ENCODE assay signal across 8 cellular contexts in the genomic region with DNA sequence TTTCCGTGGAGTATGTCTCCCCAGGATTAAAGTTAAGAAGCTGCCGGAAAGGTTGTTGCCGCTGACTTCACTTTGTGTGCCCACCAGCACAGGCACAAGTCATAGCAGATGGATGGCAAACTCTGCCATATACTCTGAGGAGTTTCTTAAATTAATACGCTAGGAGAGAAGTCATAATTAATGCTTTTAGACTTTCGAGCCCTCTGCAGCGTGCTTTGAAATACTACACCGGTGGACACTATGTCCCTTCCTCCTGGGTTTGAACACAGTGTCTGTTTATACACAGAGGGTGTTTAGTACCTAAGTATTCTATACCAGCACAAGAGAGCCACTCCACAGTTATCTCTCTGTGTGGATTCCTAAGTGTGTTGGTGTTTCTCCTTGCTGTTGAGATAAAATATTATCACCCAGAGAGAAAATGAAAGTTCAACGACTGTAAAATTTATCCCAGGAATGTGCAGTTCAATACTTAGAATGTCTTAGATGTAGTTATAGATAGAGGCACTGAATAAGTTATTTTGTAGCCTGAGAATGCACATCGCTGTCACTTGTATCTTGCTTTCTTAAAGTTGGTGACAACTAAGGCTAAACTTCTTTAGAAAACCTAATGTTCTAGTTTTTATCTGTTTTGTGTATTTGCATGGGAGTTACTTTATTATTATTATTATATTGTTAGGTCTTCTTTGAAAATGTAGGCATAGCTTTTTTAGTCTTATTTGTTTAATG. TPM values are rescaled to one million over a fixed set of nuclear protein-coding genes. Genes with fewer than 3 reads are reported as not detected.
A peak's percentile ranks its signal among the peaks of the same experiment; 100 is the strongest.
DNase-seq lines count a peak whose midpoint lies in the region; ATAC-seq and TF ChIP-seq lines count a peak whose summit lies in the region.

No MANE protein-coding gene starts in this region.

- peaks cover 52% of the 10 kb centered on the region for H3K4me1 ChIP-seq in CD8-positive, alpha-beta T cell (ENCODE audit: insufficient read depth, low read length)
- H3K4me1 ChIP-seq in spleen: peaks cover 54 to 80% (median 75%) of the 10 kb centered on the region in 6 donors

- no peak for TF ChIP-seq POLR2A in spleen (IDR thresholded peaks at IDR 0.05)

- WGBS in spleen, 5 donors: 0 to 2% (median 0%) methylated on average over 9 of the region's 9 CpGs

- H3K9me3 ChIP-seq in CD8-positive, alpha-beta T cell (ENCODE audit: low read length): no peaks in the 10 kb centered on the region
- H3K9me3 ChIP-seq in spleen: no peaks in the 10 kb centered on the region

- H3K36me3 ChIP-seq in CD8-positive, alpha-beta T cell (ENCODE audit: insufficient read depth, low read length): no peaks in the 10 kb centered on the region
- H3K36me3 ChIP-seq in spleen: no peaks in the 10 kb centered on the region

- ATAC-seq in CD8-positive, alpha-beta T cell: no peak
- ATAC-seq in activated naive CD8-positive, alpha-beta T cell treated with anti-CD3 and anti-CD28 coated beads, Interleukin-2, amount 10 ng/mL, durations not matched to agents 7 days and 5 days (ENCODE audit: low read depth): no peak
- ATAC-seq in GM21529 (IDR thresholded peaks at IDR 0.05; ENCODE audit: unreplicated experiment): no peak

- H3K4me3 Mint-ChIP-seq in CD8-positive, alpha-beta T cell: peak overlapping the region; percentile 96
- H3K4me3 Mint-ChIP-seq in activated naive CD8-positive, alpha-beta T cell treated with anti-CD3 and anti-CD28 coated beads, Interleukin-2, amount 10 ng/mL, durations not matched to agents 7 days and 5 days: peak overlapping the region; percentile 99

- H3K9me3 Mint-ChIP-seq in CD8-positive, alpha-beta T cell: no peaks in the 10 kb centered on the region
- no peaks in the 10 kb centered on the region for H3K9me3 Mint-ChIP-seq in activated naive CD8-positive, alpha-beta T cell treated with anti-CD3 and anti-CD28 coated beads, Interleukin-2, amount 10 ng/mL, durations not matched to agents 7 days and 5 days

- CTCF ChIA-PET in CD8-positive, alpha-beta T cell (lab: Charles Lee): interaction anchor here (1.1 to 1.6 kb wide), 6 partner anchors 13 to 174 kb away, joined by 3 to 7 read pairs (median 4); no protein-coding TSS in a partner anchor

- H3K27me3 ChIP-seq in CD8-positive, alpha-beta T cell (ENCODE audit: insufficient read depth, low read length): no peaks in the 10 kb centered on the region
- no peaks in the 10 kb centered on the region for H3K27me3 ChIP-seq in spleen (replicated peaks in 1 of 7)

- H3K36me3 Mint-ChIP-seq in CD8-positive, alpha-beta T cell: peaks cover 41% of the 10 kb centered on the region
- H3K36me3 Mint-ChIP-seq in activated naive CD8-positive, alpha-beta T cell treated with anti-CD3 and anti-CD28 coated beads, Interleukin-2, amount 10 ng/mL, durations not matched to agents 7 days and 5 days: peaks cover 43% of the 10 kb centered on the region

- peaks cover 61% of the 10 kb centered on the region for H3K4me1 Mint-ChIP-seq in CD8-positive, alpha-beta T cell (ENCODE audit: low read depth)
- peaks cover 56% of the 10 kb centered on the region for H3K4me1 Mint-ChIP-seq in activated naive CD8-positive, alpha-beta T cell treated with anti-CD3 and anti-CD28 coated beads, Interleukin-2, amount 10 ng/mL, durations not matched to agents 7 days and 5 days

- H3K27ac ChIP-seq in CD8-positive, alpha-beta T cell (ENCODE audit: low read depth, low read length): peak overlapping the region; percentile 96
- H3K27ac ChIP-seq in spleen: peak overlapping the region; percentile 98 to 100 (median 99)

- intact Hi-C loops in CD8-positive, alpha-beta T cell (cut with DNase I, micrococcal nuclease): loop anchor here (1.0 to 5.0 kb wide), 4 partner anchors 8 to 172 kb away; no protein-coding TSS in a partner anchor
- intact Hi-C loops in spleen (cut with DNase I; ENCODE audit: low total_unique reads): no loop called here

- TF ChIP-seq CTCF in CD8-positive, alpha-beta T cell (IDR thresholded peaks at IDR 0.05): no peak
- no peak for TF ChIP-seq CTCF in spleen (IDR thresholded peaks at IDR 0.05 in 8 of 11, conservative IDR thresholded peaks at IDR 0.05 in 3 of 11)

- peak overlapping the region; percentile 95 for H3K27ac Mint-ChIP-seq in CD8-positive, alpha-beta T cell
- peak overlapping the region; percentile 89 for H3K27ac Mint-ChIP-seq in activated naive CD8-positive, alpha-beta T cell treated with anti-CD3 and anti-CD28 coated beads, Interleukin-2, amount 10 ng/mL, durations not matched to agents 7 days and 5 days

- H3K27me3 Mint-ChIP-seq in CD8-positive, alpha-beta T cell (ENCODE audit: low read depth): no peaks in the 10 kb centered on the region
- H3K27me3 Mint-ChIP-seq in activated naive CD8-positive, alpha-beta T cell treated with anti-CD3 and anti-CD28 coated beads, Interleukin-2, amount 10 ng/mL, durations not matched to agents 7 days and 5 days: no peaks in the 10 kb centered on the region

- H3K4me3 ChIP-seq in CD8-positive, alpha-beta T cell (ENCODE audit: low read depth, low read length): peak overlapping the region; percentile 94
- H3K4me3 ChIP-seq in iPS-11a (ENCODE audit: low read depth, low read length) (peak overlapping the region; percentile 77), spleen (peak overlapping the region; percentile 76 to 89 (median 86))

- POLR2A ChIA-PET in CD8-positive, alpha-beta T cell (lab: Charles Lee): interaction anchor here (0.6 to 4.3 kb wide), 19 partner anchors 9 to 198 kb away, joined by 3 to 108 read pairs (median 6); no protein-coding TSS in a partner anchor
- POLR2A ChIA-PET in activated naive CD8-positive, alpha-beta T cell treated with anti-CD3 and anti-CD28 coated beads, Interleukin-2, amount 10 ng/mL, durations not matched to agents 7 days and 5 days (lab: Charles Lee): interaction anchor here (0.6 to 11.3 kb wide), 7 partner anchors 10 to 87 kb away, joined by 4 to 258 read pairs (median 26); no protein-coding TSS in a partner anchor

- DNase-seq in CD8-positive, alpha-beta T cell: no peak
- DNase-seq in Kasumi-1 (lab: John Stamatoyannopoulos, UW) (peak; percentile 48 to 57), spleen (no peak), middle frontal gyrus (ENCODE audit: extremely low spot score, low spot score) (no peak)
- DNase-seq in activated naive CD8-positive, alpha-beta T cell treated with anti-CD3 and anti-CD28 coated beads, Interleukin-2, amount 10 ng/mL, durations not matched to agents 7 days and 5 days: no peak
- no peak for DNase-seq in stimulated activated CD4-positive, alpha-beta T cell treated with anti-CD3 and anti-CD28 coated beads, Interleukin-2, amount 100 ng/mL, for 48 hours

RNA-seq across cellular contexts. Expression of a gene that starts 1.6 kb away (rescaled TPM):
- 100 to 1,000 TPM; 515 to 529 TPM for total RNA-seq in CD8-positive, alpha-beta T cell
- total RNA-seq in activated naive CD8-positive, alpha-beta T cell treated with anti-CD3 and anti-CD28 coated beads, Interleukin-2, amount 10 ng/mL, durations not matched to agents 7 days and 5 days: 100 to 1,000 TPM; 446 to 447 TPM
- 100 to 1,000 TPM; 288 to 491 (median 355) TPM for total RNA-seq in spleen
- 10 to 100 TPM; 64.7 to 66.3 (median 64.7) TPM for polyA plus RNA-seq in spleen

Comparison
In these comparisons a context has a peak if more than half of its experiments do, and no peak if none do; other contexts are left out.
1. DNase-seq: peak in Kasumi-1 (2 of 2); none in CD8-positive, alpha-beta T cell (0 of 7), activated naive CD8-positive, alpha-beta T cell treated with anti-CD3 and anti-CD28 coated beads, Interleukin-2, amount 10 ng/mL, durations not matched to agents 7 days and 5 days (single experiment), spleen (single experiment), middle frontal gyrus (single experiment) and stimulated activated CD4-positive, alpha-beta T cell treated with anti-CD3 and anti-CD28 coated beads, Interleukin-2, amount 100 ng/mL, for 48 hours (0 of 2).
2. Peak in every context shown above with its lines, with median percentiles within 50 percentile points of each other: H3K4me3 ChIP-seq.